20 cellular contexts compared by ENCODE assay signal in genomic region chr10:24981161-24981710, GRCh38. TPM values are rescaled to one million over a fixed set of nuclear protein-coding genes. Genes with fewer than 3 reads are reported as not detected.
DNase-seq lines count a peak whose midpoint lies in the region; ATAC-seq and TF ChIP-seq lines count a peak whose summit lies in the region.
"Had no signal": no experiment of that assay in that cellular context is flagged by ENCODE, and none has a peak within 500 bp of the region (broad histone marks: within the 10 kb centered on the region; RNA-seq: fewer than 3 reads in every experiment).

No MANE protein-coding gene starts in this region.

- no peak overlapping the region for H4K91ac ChIP-seq in mesenchymal stem cell (ENCODE audit: low read length)

- H3K4me1 ChIP-seq in right cardiac atrium (ENCODE audit: control insufficient read depth, insufficient read depth, low read length): no peaks in the 10 kb centered on the region
- peaks cover 0 to 7% of the 10 kb centered on the region in 2 donors for H3K4me1 ChIP-seq in uterus
- no peaks in the 10 kb centered on the region for H3K4me1 ChIP-seq in mesenchymal stem cell (ENCODE audit: control insufficient read depth, insufficient read depth, low read depth, low read length)
- H3K4me1 ChIP-seq: Peyer's patch had no signal

- H3K4me3 ChIP-seq in right cardiac atrium (ENCODE audit: low read length) (no peak overlapping the region), uterus (no peak overlapping the region), WERI-Rb-1 (ENCODE audit: low read depth, low read length) (no peak overlapping the region), mesenchymal stem cell (ENCODE audit: insufficient read depth in 1 of 2, low read depth in 1 of 2, low read length in 2 of 2) (no peak overlapping the region)
- H3K4me3 ChIP-seq: Peyer's patch had no signal

- 75% methylated on average over 5 of the region's 5 CpGs for WGBS in right cardiac atrium
- WGBS in mesenchymal stem cell: 92% methylated on average over 5 of the region's 5 CpGs

- H3K4me2 ChIP-seq in mesenchymal stem cell (ENCODE audit: low read length, poor library complexity, severe bottlenecking): no peak overlapping the region

- H3K27me3 ChIP-seq in right cardiac atrium (ENCODE audit: control insufficient read depth, insufficient read depth) (no peaks in the 10 kb centered on the region), uterus (no peaks in the 10 kb centered on the region), WERI-Rb-1 (ENCODE audit: insufficient read depth, low read depth, severe bottlenecking) (no peaks in the 10 kb centered on the region), mesenchymal stem cell (ENCODE audit: control insufficient read depth in 1 of 2, insufficient read depth in 1 of 2, low read length in 2 of 2) (no peaks in the 10 kb centered on the region)
- H3K27me3 ChIP-seq: Peyer's patch had no signal

- TF ChIP-seq CTCF in uterus (IDR thresholded peaks at IDR 0.05) (no peak), WERI-Rb-1 (IDR thresholded peaks at IDR 0.05; ENCODE audit: low read depth, low read length) (no peak)

- H2AK5ac ChIP-seq in mesenchymal stem cell (ENCODE audit: low read length, severe bottlenecking): no peak overlapping the region

- H2AFZ ChIP-seq in mesenchymal stem cell (ENCODE audit: low read depth, low read length): no peak overlapping the region

- H4K8ac ChIP-seq in mesenchymal stem cell (ENCODE audit: low read length): no peak overlapping the region

- H3K79me1 ChIP-seq in mesenchymal stem cell (replicated peaks; ENCODE audit: low read length, poor library complexity, severe bottlenecking): no peaks in the 10 kb centered on the region

- intact Hi-C loops in Right ventricle myocardium inferior (cut with DNase I) (loop anchor here (5.0 to 10.0 kb wide), 2 partner anchors 34 to 256 kb away; partner anchors contain the start of gene ARHGAP21), cardiac septum (cut with DNase I) (loop anchor here (10.0 kb wide), 1 partner anchor 336 kb away; no protein-coding TSS in a partner anchor), right cardiac atrium (cut with DNase I) (loop anchor here in 2 of 4 donors (10.0 kb wide), 1 partner anchor 336 kb away; no protein-coding TSS in a partner anchor), uterus (cut with DNase I; ENCODE audit: low total_unique reads) (no loop called here)

- H3K23ac ChIP-seq in mesenchymal stem cell (ENCODE audit: low read length in 2 of 2): no peak overlapping the region

- H2BK15ac ChIP-seq in mesenchymal stem cell (ENCODE audit: low read depth, poor library complexity, severe bottlenecking): no peak overlapping the region

- DNase-seq in Right ventricle myocardium inferior (ENCODE audit: missing footprints) (no peak), cardiac septum (ENCODE audit: low spot score) (no peak), right cardiac atrium (no peak), uterus (peak; percentile 64 to 69), D341Med (ENCODE audit: low spot score) (no peak), WERI-Rb-1 (no peak), mesenchymal stem cell (no peak)
- DNase-seq: 8988T, DMS53, HCEC 1CT, NCI-H1417, NCI-H1930, NCI-H2171 treated with DMSO at 0.1 percent for 48 hours, NCI-H510A treated with DMSO at 0.1 percent for 48 hours, Peyer's patch had no signal

- no peak overlapping the region for H3K18ac ChIP-seq in mesenchymal stem cell (ENCODE audit: low read depth in 1 of 2, low read length in 2 of 2)

- H3K36me3 ChIP-seq in uterus (no peaks in the 10 kb centered on the region), WERI-Rb-1 (no peaks in the 10 kb centered on the region), mesenchymal stem cell (ENCODE audit: control insufficient read depth in 1 of 2, insufficient read depth in 2 of 2, low read depth in 1 of 2, low read length in 2 of 2) (no peaks in the 10 kb centered on the region)
- H3K36me3 ChIP-seq: Peyer's patch had no signal

- peak; percentile 78 for ATAC-seq in Right ventricle myocardium inferior
- ATAC-seq in esophagus mucosa: peak; percentile 85
- ATAC-seq in right cardiac atrium: peak; percentile 32 to 54

- H3K27ac ChIP-seq in right cardiac atrium (ENCODE audit: low read length) (no peak overlapping the region), uterus (peak overlapping the region in 1 of 2 donors; percentile 60), WERI-Rb-1 (no peak overlapping the region), mesenchymal stem cell (ENCODE audit: low read length, poor library complexity, severe bottlenecking) (no peak overlapping the region)
- H3K27ac ChIP-seq: C4-2B, Peyer's patch had no signal

- no peak overlapping the region for H2BK12ac ChIP-seq in mesenchymal stem cell (ENCODE audit: low read length in 2 of 2)

- H2BK120ac ChIP-seq in mesenchymal stem cell (ENCODE audit: low read depth, low read length): no peak overlapping the region

- H3K14ac ChIP-seq in mesenchymal stem cell (ENCODE audit: low read length in 2 of 2): no peak overlapping the region

- no peak overlapping the region for H3K4ac ChIP-seq in mesenchymal stem cell (ENCODE audit: low read depth in 1 of 2, low read length in 2 of 2)

- no peak overlapping the region for H3K9ac ChIP-seq in mesenchymal stem cell (ENCODE audit: low read length)

- no peak overlapping the region for H2BK5ac ChIP-seq in mesenchymal stem cell (ENCODE audit: low read depth, low read length, poor library complexity, severe bottlenecking)

- H3K9me3 ChIP-seq in right cardiac atrium (ENCODE audit: control insufficient read depth, low read length): no peaks in the 10 kb centered on the region
- no peaks in the 10 kb centered on the region for H3K9me3 ChIP-seq in uterus
- no peaks in the 10 kb centered on the region for H3K9me3 ChIP-seq in WERI-Rb-1 (ENCODE audit: severe bottlenecking)
- no peaks in the 10 kb centered on the region for H3K9me3 ChIP-seq in mesenchymal stem cell (ENCODE audit: control insufficient read depth, low read length)
- H3K9me3 ChIP-seq: Peyer's patch had no signal

- no peak for TF ChIP-seq POLR2A in uterus (IDR thresholded peaks at IDR 0.05)

RNA-seq across cellular contexts. Expression of gene PRTFDC1, which starts 28.8 kb away (rescaled TPM):
- total RNA-seq in Right ventricle myocardium inferior: 7.1 TPM
- total RNA-seq in cardiac septum: 5.0 TPM
- total RNA-seq in esophagus mucosa: 2.1 TPM
- 10 to 100 TPM in 3 of 4 donors, 1 to 10 TPM in 1; 8.6 to 11.2 (median 10.6) TPM for total RNA-seq in right cardiac atrium
- polyA plus RNA-seq in right cardiac atrium: 7.6 TPM
- total RNA-seq in uterus: 10 to 100 TPM in 2 of 4 donors, 1 to 10 TPM in 2; 1.3 to 38.7 (median 20.3) TPM
- 13.7 TPM for polyA plus RNA-seq in mesenchymal stem cell (2013, experiment 1 of 2)
- 14.3 TPM for polyA plus RNA-seq in mesenchymal stem cell (2013, experiment 2 of 2)
- total RNA-seq: HT1080 had no signal
- polyA plus RNA-seq: IgD-negative memory B cell had no signal

RNA-seq across cellular contexts. Expression of gene ENKUR, which starts 34.7 kb away (rescaled TPM):
- not detected for total RNA-seq in Right ventricle myocardium inferior
- total RNA-seq in cardiac septum: not detected
- not detected for total RNA-seq in esophagus mucosa
- not detected for total RNA-seq in right cardiac atrium
- polyA plus RNA-seq in right cardiac atrium: not detected
- 1 to 10 TPM in 2 of 4 donors, under 1 TPM in 1, not detected in 1; 0.73 to 10.0 (median 2.3) TPM for total RNA-seq in uterus
- 0.03 TPM for polyA plus RNA-seq in mesenchymal stem cell (2013, experiment 1 of 2)
- polyA plus RNA-seq in mesenchymal stem cell (2013, experiment 2 of 2): not detected
- total RNA-seq: LHCN-M2 had no signal

RNA-seq across cellular contexts. Expression of gene THNSL1, which starts 35.2 kb away (rescaled TPM):
- total RNA-seq in Right ventricle myocardium inferior: 6.5 TPM
- 4.3 TPM for total RNA-seq in cardiac septum
- 2.0 TPM for total RNA-seq in esophagus mucosa
- total RNA-seq in right cardiac atrium: 1 to 10 TPM; 1.9 to 4.6 (median 3.6) TPM
- 3.1 TPM for polyA plus RNA-seq in right cardiac atrium
- 10 to 100 TPM in 1 of 4 donors, 1 to 10 TPM in 3; 1.3 to 17.2 (median 5.1) TPM for total RNA-seq in uterus
- 0.91 TPM for polyA plus RNA-seq in mesenchymal stem cell (2013, experiment 1 of 2)
- polyA plus RNA-seq in mesenchymal stem cell (2013, experiment 2 of 2): 0.85 TPM

Comparison
In these comparisons a context has a peak if more than half of its experiments do, and no peak if none do; other contexts are left out.
1. DNase-seq: peak in uterus (2 of 2); none in Right ventricle myocardium inferior (single experiment), cardiac septum (single experiment), right cardiac atrium (0 of 3), D341Med (single experiment), WERI-Rb-1 (single experiment) and mesenchymal stem cell (single experiment).
2. Peak in every context shown above with its lines, with median percentiles within 50 percentile points of each other: ATAC-seq.